In genomic region chr5:150000990-150001659, GRCh38 we compare ENCODE assay signal across 1 cellular context.
TF ChIP-seq lines count a peak whose summit lies in the region.

No MANE protein-coding gene starts in this region.

TF ChIP-seq in HCT116, 20 proteins besides CTCF, POLR2A, EP300 and RAD21:
- no peak for TF ChIP-seq JUND (IDR thresholded peaks at IDR 0.05)
- TF ChIP-seq EGR1 (IDR thresholded peaks at IDR 0.05; ENCODE audit: low read depth), result no peak
- TF ChIP-seq EZH2 (IDR thresholded peaks at IDR 0.05), result no peak
- no peak for TF ChIP-seq CBX3 (IDR thresholded peaks at IDR 0.05; ENCODE audit: low read depth)
- no peak for TF ChIP-seq EZH2phosphoT487 (IDR thresholded peaks at IDR 0.05; ENCODE audit: borderline replicate concordance)
- TF ChIP-seq MAX (IDR thresholded peaks at IDR 0.05), result no peak
